Comparison of ENCODE assay signal across 8 cellular contexts in the genomic region with DNA sequence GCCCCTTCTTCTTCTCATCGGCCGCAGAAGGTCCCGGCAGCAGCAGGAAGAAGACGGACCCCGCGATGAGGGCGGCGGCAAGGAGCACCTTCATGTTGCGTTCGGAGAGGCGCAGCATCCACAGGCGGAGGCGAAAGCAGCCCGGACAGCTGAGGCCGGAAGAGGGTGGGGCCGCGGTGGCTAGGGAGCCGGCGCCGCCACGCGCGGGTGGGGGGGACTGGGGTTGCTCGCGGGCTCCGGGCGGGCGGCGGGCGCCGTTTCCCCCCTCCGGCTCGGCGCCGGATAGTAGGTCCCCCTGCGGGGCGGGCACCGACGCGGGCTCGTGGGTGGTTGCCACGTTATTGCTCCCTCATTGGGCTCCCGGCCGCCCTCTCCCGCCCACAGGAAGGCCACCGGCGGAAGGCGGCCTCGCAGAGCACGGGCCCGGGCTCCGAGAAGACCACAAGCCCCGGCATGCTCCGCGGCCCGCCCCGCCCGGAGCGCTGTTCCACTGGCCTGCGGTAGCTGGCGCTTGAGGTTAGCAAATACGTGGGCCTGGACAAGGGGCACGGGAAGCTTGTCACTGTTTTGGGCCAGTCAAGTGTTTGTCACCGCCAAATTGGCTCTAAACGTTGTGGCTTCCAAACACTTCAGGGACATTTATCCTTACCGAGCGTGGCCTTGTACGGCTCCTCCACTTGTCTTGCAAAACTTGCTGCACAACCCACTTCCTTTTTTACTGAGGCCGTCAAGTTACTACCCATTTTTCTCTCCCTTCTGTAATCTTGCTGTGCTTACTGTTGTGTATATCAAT. TPM values are rescaled to one million over a fixed set of nuclear protein-coding genes. Genes with fewer than 3 reads are reported as not detected.
DNase-seq lines count a peak whose midpoint lies in the region; ATAC-seq, FAIRE-seq and TF ChIP-seq lines count a peak whose summit lies in the region.

Gene PPIB, minus strand, starts transcription at position 154 of the 793 bp plus-strand sequence. Its CDS starts 36 bp downstream, at position 118.

- CTCF ChIA-PET in HepG2 (lab: Yijun Ruan, JAX; ENCODE audit: low intra/inter-chr PET ratio, low total read pairs): no interaction called here

- H3K36me3 Mint-ChIP-seq in CD14-positive monocyte: peaks cover 31 to 32% of the 10 kb centered on the region in 2 donors

- TF ChIP-seq CTCF in CD14-positive monocyte (IDR thresholded peaks at IDR 0.05) (no peak), HepG2 (CRISPR knock-in tag; IDR thresholded peaks at IDR 0.05) (peak; percentile 89)

- no peaks in the 10 kb centered on the region for H3K9me3 ChIP-seq in HepG2 (ENCODE audit: low read length)

- no peaks in the 10 kb centered on the region for H3K9me3 Mint-ChIP-seq in CD14-positive monocyte

- ATAC-seq in GM19351 (IDR thresholded peaks at IDR 0.05; ENCODE audit: unreplicated experiment) (peak; percentile 86), HG03521 (IDR thresholded peaks at IDR 0.05; ENCODE audit: unreplicated experiment) (peak; percentile 93), HepG2 (peak; percentile 96)

- DNase-seq in CD14-positive monocyte (ENCODE audit: low spot score) (peak; percentile 96), NCI-H69 (lab: John Stamatoyannopoulos, UW) (peak; percentile 99), dedifferentiated amniotic fluid mesenchymal stem cell (ENCODE audit: extremely low spot score) (peak; percentile 95), HepG2 (ENCODE audit: low spot score) (peak; percentile 93)
- peak; percentile 95 for DNase-seq in activated CD4-positive, alpha-beta T cell treated with anti-CD3 and anti-CD28 coated beads, Interleukin-2, amount 50 U/mL, for 1 hour
- DNase-seq in stimulated activated CD4-positive, alpha-beta T cell treated with anti-CD3 and anti-CD28 coated beads, Interleukin-4, amount 100 ng/mL, for 1 hour: peak; percentile 97

- H3K27ac ChIP-seq in HepG2 (ENCODE audit: extremely low read length, insufficient read depth, low read length): peak within 1 kb of the TSS; percentile 90

- H2AFZ ChIP-seq in HepG2 (ENCODE audit: low read length): peak within 1 kb of the TSS; percentile 79

- intact Hi-C loops in CD14-positive monocyte (cut with micrococcal nuclease) (loop anchor here (2.0 to 10.0 kb wide), 5 partner anchors 68 to 299 kb away; partner anchors contain the start of genes CIAO2A (in 1 of the 2), CSNK1G1 (in 1 of the 2), SNX1 (in 1 of the 2) and TRIP4 (in 1 of the 2)), HepG2 (cut with micrococcal nuclease; ENCODE audit: unreplicated experiment) (loop anchor here (5.0 kb wide), 2 partner anchors 194 to 519 kb away; partner anchors contain the start of gene CSNK1G1)

- peak; percentile 66 for TF ChIP-seq RAD21 in HepG2 (CRISPR knock-in tag; IDR thresholded peaks at IDR 0.05)

- TF ChIP-seq EP300 in HepG2 (IDR thresholded peaks at IDR 0.05; ENCODE audit: low read depth in 2 of 2, low read length in 2 of 2) (0 out of 4 replicates have a peak, but pooled peaks of 1 of the 2 experiments have one; percentile 19), HepG2 (CRISPR knock-in tag; IDR thresholded peaks at IDR 0.05; ENCODE audit: borderline replicate concordance) (no peak)

- H3K27me3 Mint-ChIP-seq in CD14-positive monocyte (ENCODE audit: low read depth in 3 of 3): peaks cover 0 to 2% (median 0%) of the 10 kb centered on the region in 3 donors

- peak within 1 kb of the TSS; percentile 96 for H3K4me3 Mint-ChIP-seq in CD14-positive monocyte

- in situ Hi-C loops in HepG2 (cut with HindIII; ENCODE audit: extremely low pct_ligation_motif_present, low pct_unique_long_range_greater_than_20kb): no loop called here

- peak within 1 kb of the TSS; percentile 99 for H3K4me2 ChIP-seq in HepG2 (ENCODE audit: low read depth, low read length)

- H3K4me1 ChIP-seq in HepG2 (ENCODE audit: insufficient read depth, low read length): peaks cover 53% of the 10 kb centered on the region

- no TSS peak for BruUV-seq in HepG2 (replicated peaks; lab: Mats Ljungman, UMichigan)

- H3K27ac Mint-ChIP-seq in CD14-positive monocyte: peak within 1 kb of the TSS; percentile 93 to 96 (median 95)

- no peak for FAIRE-seq in HepG2 (lab: Jason Lieb, UNC)

- peak within 1 kb of the TSS; percentile 95 to 98 (median 97) for H3K4me3 ChIP-seq in HepG2 (replicated peaks in 1 of 3; ENCODE audit: insufficient read depth in 1 of 3, low read depth in 2 of 3, low read length in 3 of 3)

- POLR2A ChIA-PET in HepG2 (lab: Yijun Ruan, JAX): interaction anchor here (0.5 to 4.4 kb wide), 18 partner anchors 9 to 1141 kb away, joined by 3 to 52 read pairs (median 4); partner anchors contain the start of genes CIAO2A, CSNK1G1, RNU5B-1 and SNX1

- peaks cover 15 to 25% of the 10 kb centered on the region in 2 experiments for H3K36me3 ChIP-seq in HepG2 (replicated peaks in 1 of 2; ENCODE audit: control insufficient read depth in 1 of 2, insufficient read depth in 2 of 2, low read length in 2 of 2)

- no peaks in the 10 kb centered on the region; a peak in 1 of 5 replicates for H3K27me3 ChIP-seq in HepG2 (ENCODE audit: control insufficient read depth in 1 of 2, insufficient read depth in 2 of 2, low read length in 2 of 2)

- H3K4me1 Mint-ChIP-seq in CD14-positive monocyte: peaks cover 41% of the 10 kb centered on the region

- TF ChIP-seq POLR2A in HepG2 (IDR thresholded peaks at IDR 0.05; ENCODE audit: insufficient read depth in 1 of 2, low read depth in 2 of 2, low read length in 2 of 2): peak; percentile 88

- peaks cover 31% of the 10 kb centered on the region for H3K79me2 ChIP-seq in HepG2 (ENCODE audit: insufficient read depth, low read length)

- WGBS in HepG2 (ENCODE audit: low lambda C conversion rate): 7% methylated on average over 4 of the region's 69 CpGs

- peaks cover 17% of the 10 kb centered on the region for H4K20me1 ChIP-seq in HepG2 (ENCODE audit: insufficient read depth, low read length)

- H3K9ac ChIP-seq in HepG2 (ENCODE audit: insufficient read depth, low read depth, low read length): peak within 1 kb of the TSS; percentile 91

TF ChIP-seq in HepG2, 621 proteins besides CTCF, POLR2A, EP300 and RAD21 (continues in another document):
- no peak for TF ChIP-seq ARNT (IDR thresholded peaks at IDR 0.05)
- no peak for TF ChIP-seq NONO (IDR thresholded peaks at IDR 0.05)
- peak; percentile 78 for TF ChIP-seq NONO (CRISPR knock-in tag; conservative IDR thresholded peaks at IDR 0.05)
- no peak for TF ChIP-seq ZKSCAN5 (CRISPR knock-in tag; IDR thresholded peaks at IDR 0.05)
- no peak for TF ChIP-seq ARNTL (CRISPR knock-in tag; IDR thresholded peaks at IDR 0.05)
- no peak for TF ChIP-seq DNMT3B (CRISPR knock-in tag; conservative IDR thresholded peaks at IDR 0.05)
- TF ChIP-seq KAT2B (IDR thresholded peaks at IDR 0.05; ENCODE audit: borderline replicate concordance, low read depth, low read length): no peak
- TF ChIP-seq RCOR2 (CRISPR knock-in tag; IDR thresholded peaks at IDR 0.05): no peak
- TF ChIP-seq ZNF501 (CRISPR knock-in tag; IDR thresholded peaks at IDR 0.05): peak; percentile 91

RNA-seq across cellular contexts. Expression of gene PPIB, which starts in this region (rescaled TPM):
- 100 to 1,000 TPM; 520 to 532 TPM for polyA plus RNA-seq in CD14-positive monocyte
- total RNA-seq in HepG2 (2016; rRNA removed; fragmentation: Illumina TruSeq; extraction: Trizol): 476 and 882 TPM in 2 replicates
- total RNA-seq in HepG2 (2016; cell fraction: cytosol; rRNA removed; fragmentation: Illumina TruSeq; extraction: Trizol; ENCODE audit: low read depth): 310 and 329 TPM in 2 replicates
- total RNA-seq in HepG2 (2016; cell fraction: insoluble cytoplasmic fraction; rRNA removed; fragmentation: Illumina TruSeq; extraction: Trizol): 469 and 893 TPM in 2 replicates
- 263 and 284 TPM in 2 replicates for total RNA-seq in HepG2 (2016; cell fraction: membrane; rRNA removed; fragmentation: Illumina TruSeq; extraction: Trizol)
- total RNA-seq in HepG2 (2016; cell fraction: nucleus; rRNA removed; fragmentation: Illumina TruSeq; extraction: Trizol): 653 and 716 TPM in 2 replicates
- polyA plus RNA-seq in HepG2 (2011; rRNA removed): 720 and 780 TPM in 2 replicates
- 860 and 980 TPM in 2 replicates for polyA plus RNA-seq in HepG2 (2011; cell fraction: cytosol; rRNA removed)
- polyA plus RNA-seq in HepG2 (2011; cell fraction: nucleus; rRNA removed): 242 and 249 TPM in 2 replicates
- polyA plus RNA-seq in HepG2 (2012): 536 and 675 TPM in 2 replicates
- polyA plus RNA-seq in HepG2 (2016; cell fraction: cytosol; fragmentation: Illumina TruSeq; extraction: Trizol; ENCODE audit: low read depth): 356 and 376 TPM in 2 replicates
- polyA plus RNA-seq in HepG2 (2016; cell fraction: insoluble cytoplasmic fraction; fragmentation: Illumina TruSeq; extraction: Trizol; ENCODE audit: low read depth): 548 and 588 TPM in 2 replicates
- polyA plus RNA-seq in HepG2 (2016; cell fraction: membrane; fragmentation: Illumina TruSeq; extraction: Trizol; ENCODE audit: low read depth): 269 and 288 TPM in 2 replicates
- 1,346 and 1,446 TPM in 2 replicates for polyA plus RNA-seq in HepG2 (2016; cell fraction: nucleus; fragmentation: Illumina TruSeq; extraction: Trizol; ENCODE audit: insufficient read depth, low read depth)
- polyA minus RNA-seq in HepG2 (2011; rRNA and poly(A)+ RNA removed; ENCODE audit: low replicate concordance): 378 and 425 TPM in 2 replicates
- polyA minus RNA-seq in HepG2 (2011; cell fraction: cytosol; rRNA and poly(A)+ RNA removed): 221 and 246 TPM in 2 replicates
- polyA minus RNA-seq in HepG2 (2011; cell fraction: nucleus; rRNA and poly(A)+ RNA removed): 88.7 and 104 TPM in 2 replicates

Comparison
In these comparisons a context has a peak if more than half of its experiments do, and no peak if none do; other contexts are left out.
1. Peak in every context shown above with its lines: DNase-seq, ATAC-seq, H3K4me3 ChIP-seq and H3K27ac ChIP-seq.